29 cellular contexts compared by ENCODE assay signal in the genomic region with DNA sequence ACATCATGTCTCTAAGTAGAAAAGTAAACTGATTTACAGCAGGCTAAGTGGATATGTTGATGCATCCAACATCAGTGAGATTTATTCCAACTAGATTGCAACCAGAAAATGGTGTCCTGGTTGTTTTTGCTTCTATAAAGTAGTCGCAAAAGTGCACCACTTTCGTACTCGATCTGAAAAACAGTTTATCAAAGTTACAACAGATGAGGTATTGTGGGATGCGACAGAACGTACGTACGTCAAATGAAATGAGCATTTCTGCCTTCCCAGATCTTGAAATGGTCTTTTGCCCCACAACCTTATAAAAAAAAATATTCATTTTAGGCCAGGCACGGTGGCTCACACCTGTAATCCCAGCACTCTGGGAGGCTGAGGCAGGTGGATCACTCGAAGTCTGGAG. TPM values are rescaled to one million over a fixed set of nuclear protein-coding genes. Genes with fewer than 3 reads are reported as not detected.
DNase-seq lines count a peak whose midpoint lies in the region; ATAC-seq, FAIRE-seq and TF ChIP-seq lines count a peak whose summit lies in the region.
"Had no signal": no experiment of that assay in that cellular context is flagged by ENCODE, and none has a peak within 500 bp of the region (broad histone marks: within the 10 kb centered on the region; RNA-seq: fewer than 3 reads in every experiment).

No MANE protein-coding gene starts in this region.

- no peak for DNase-seq in activated naive CD4-positive, alpha-beta T cell treated with anti-CD3 and anti-CD28 coated beads, Interleukin-2, amount 50 U/mL, for 72 hours (ENCODE audit: low spot score in 2 of 2)
- DNase-seq in T-helper 17 cell (no peak), K562 (ENCODE audit: extremely low read depth in 1 of 4, low spot score in 3 of 4) (no peak), dedifferentiated amniotic fluid mesenchymal stem cell (ENCODE audit: extremely low spot score) (no peak)
- DNase-seq: activated CD4-positive, alpha-beta T cell treated with anti-CD3 and anti-CD28 coated beads, Interleukin-2, amount 50 U/mL, for 48 hours; islet precursor cell; NCI-H1048; NCI-H1930; NCI-H526 treated with DMSO at 0.1 percent for 48 hours; RPMI8226; stimulated activated CD4-positive, alpha-beta T cell treated with anti-CD3 and anti-CD28 coated beads, Interleukin-4, amount 100 ng/mL, for 24 hours; stimulated activated naive CD4-positive, alpha-beta T cell treated with Interleukin-2 at 50 U/mL for 16 hours; tibial artery had no signal

- POLR2A ChIA-PET in K562 (lab: Yijun Ruan, JAX), result interaction anchor here (0.8 to 3.4 kb wide), 2 partner anchors 12 to 20 kb away, joined by 3 to 13 read pairs; no protein-coding TSS in a partner anchor

- TF ChIP-seq RAD21 in K562 (CRISPR knock-in tag; conservative IDR thresholded peaks at IDR 0.05 in 1 of 2, IDR thresholded peaks at IDR 0.05 in 1 of 2), result no peak

- no peak overlapping the region for H3K9ac ChIP-seq in K562 (ENCODE audit: insufficient read depth in 1 of 2, low read depth in 2 of 2, low read length in 2 of 2)
- H3K9ac ChIP-seq: parathyroid adenoma had no signal

- no TSS peak for BruUV-seq in K562 (replicated peaks; lab: Mats Ljungman, UMichigan)

- no peaks in the 10 kb centered on the region for H3K9me3 Mint-ChIP-seq in activated naive CD4-positive, alpha-beta T cell treated with anti-CD3 and anti-CD28 coated beads, Interleukin-2, amount 50 U/mL, for 24 hours
- H3K9me3 Mint-ChIP-seq in activated naive CD4-positive, alpha-beta T cell treated with anti-CD3 and anti-CD28 coated beads, Interleukin-2, amount 50 U/mL, for 72 hours, result no peaks in the 10 kb centered on the region
- H3K9me3 Mint-ChIP-seq: dendritic cell treated with granulocyte-macrophage colony-stimulating factor and Interleukin-4, amounts not matched to agents 40 ng/mL and 50 ng/mL, for 4 days; mesothelial cell of epicardium had no signal

- FAIRE-seq in K562 (lab: Jason Lieb, UNC), result no peak
- FAIRE-seq: endothelial cell of umbilical vein had no signal

- 0 out of 2 replicates have a peak overlapping the region, but pooled peaks have one; percentile 12 for H2AFZ ChIP-seq in K562 (ENCODE audit: low read depth, low read length)
- H2AFZ ChIP-seq: parathyroid adenoma had no signal

- peaks cover under 1% of the 10 kb centered on the region for H3K36me3 Mint-ChIP-seq in activated naive CD4-positive, alpha-beta T cell treated with anti-CD3 and anti-CD28 coated beads, Interleukin-2, amount 50 U/mL, for 24 hours
- H3K36me3 Mint-ChIP-seq in activated naive CD4-positive, alpha-beta T cell treated with anti-CD3 and anti-CD28 coated beads, Interleukin-2, amount 50 U/mL, for 72 hours, result no peaks in the 10 kb centered on the region
- peaks cover 15% of the 10 kb centered on the region for H3K36me3 Mint-ChIP-seq in T-helper 17 cell (ENCODE audit: low read depth)
- H3K36me3 Mint-ChIP-seq: mesothelial cell of epicardium had no signal

- no peaks in the 10 kb centered on the region for H3K9me1 ChIP-seq in K562 (ENCODE audit: control insufficient read depth, insufficient read depth, low read length)

- no peaks in the 10 kb centered on the region for H3K27me3 Mint-ChIP-seq in activated naive CD4-positive, alpha-beta T cell treated with anti-CD3 and anti-CD28 coated beads, Interleukin-2, amount 50 U/mL, for 24 hours
- no peaks in the 10 kb centered on the region for H3K27me3 Mint-ChIP-seq in T-helper 17 cell

- no peak for TF ChIP-seq POLR2A in K562 (conservative IDR thresholded peaks at IDR 0.05)

- no peak overlapping the region for H3K4me3 ChIP-seq in K562
- H3K4me3 ChIP-seq: right atrium auricular region, tibial artery had no signal

- intact Hi-C loops in K562 (cut with micrococcal nuclease), result no loop called here

- peaks cover 15 to 41% of the 10 kb centered on the region in 2 experiments for H3K4me1 ChIP-seq in K562 (replicated peaks in 1 of 2; ENCODE audit: control insufficient read depth in 2 of 2, insufficient read depth in 2 of 2, low read length in 2 of 2)
- H3K4me1 ChIP-seq: parathyroid adenoma, right atrium auricular region had no signal

- H4K20me1 ChIP-seq in K562 (replicated peaks; ENCODE audit: control insufficient read depth, insufficient read depth, low read length), result no peaks in the 10 kb centered on the region

- no peak for ATAC-seq in activated naive CD4-positive, alpha-beta T cell treated with anti-CD3 and anti-CD28 coated beads, Interleukin-2, amount 50 U/mL, for 72 hours
- ATAC-seq in T-helper 17 cell, result no peak
- ATAC-seq in K562, result no peak
- no peak for ATAC-seq in HG03469 (IDR thresholded peaks at IDR 0.05; ENCODE audit: unreplicated experiment)
- no peak for ATAC-seq in GM21529 (IDR thresholded peaks at IDR 0.05; ENCODE audit: unreplicated experiment)
- ATAC-seq: HCT116 had no signal

- H3K27me3 ChIP-seq in K562 (ENCODE audit: control insufficient read depth in 2 of 2, insufficient read depth in 2 of 2, low read length in 2 of 2), result no peaks in the 10 kb centered on the region
- H3K27me3 ChIP-seq: right atrium auricular region had no signal

- peak overlapping the region; percentile 98 for H3K27ac Mint-ChIP-seq in activated naive CD4-positive, alpha-beta T cell treated with anti-CD3 and anti-CD28 coated beads, Interleukin-2, amount 50 U/mL, for 24 hours
- H3K27ac Mint-ChIP-seq in activated naive CD4-positive, alpha-beta T cell treated with anti-CD3 and anti-CD28 coated beads, Interleukin-2, amount 50 U/mL, for 72 hours, result peak overlapping the region in 1 of 2 donors; percentile 95
- no peak overlapping the region for H3K27ac Mint-ChIP-seq in T-helper 17 cell
- H3K27ac Mint-ChIP-seq: dendritic cell treated with granulocyte-macrophage colony-stimulating factor and Interleukin-4, amounts not matched to agents 40 ng/mL and 50 ng/mL, for 4 days; mesothelial cell of epicardium had no signal

- TF ChIP-seq EP300 in K562 (IDR thresholded peaks at IDR 0.05; ENCODE audit: low read length), result no peak

- no peak for TF ChIP-seq CTCF in K562 (IDR thresholded peaks at IDR 0.05 in 2 of 3, conservative IDR thresholded peaks at IDR 0.05 in 1 of 3; ENCODE audit: insufficient read depth in 2 of 3, low read depth in 1 of 3, low read length in 3 of 3)

- WGBS in K562 (ENCODE audit: insufficient coverage, low coverage, missing lambda C conversion rate), result 79% methylated on average over 9 of the region's 9 CpGs

- in situ Hi-C loops in K562 (cut with MboI), result no loop called here

- no peaks in the 10 kb centered on the region for H3K9me3 ChIP-seq in T-helper 17 cell (ENCODE audit: control insufficient read depth, low read length, poor library complexity, severe bottlenecking)
- H3K9me3 ChIP-seq in K562 (replicated peaks; ENCODE audit: control insufficient read depth, insufficient read depth, low read depth, low read length), result no peaks in the 10 kb centered on the region
- H3K9me3 ChIP-seq: right atrium auricular region, tibial artery had no signal

- no peaks in the 10 kb centered on the region for H3K36me3 ChIP-seq in K562 (ENCODE audit: control insufficient read depth, insufficient read depth, low read length)
- H3K36me3 ChIP-seq: right atrium auricular region, tibial artery had no signal

- H3K79me2 ChIP-seq in K562 (ENCODE audit: control insufficient read depth, insufficient read depth, low read length), result peaks cover 52% of the 10 kb centered on the region; the same call in 2 of the 3 replicates
- H3K79me2 ChIP-seq: parathyroid adenoma had no signal

- H3K4me3 Mint-ChIP-seq in activated naive CD4-positive, alpha-beta T cell treated with anti-CD3 and anti-CD28 coated beads, Interleukin-2, amount 50 U/mL, for 24 hours, result peak overlapping the region; percentile 58
- H3K4me3 Mint-ChIP-seq in T-helper 17 cell, result peak overlapping the region; percentile 88
- H3K4me3 Mint-ChIP-seq: dendritic cell treated with granulocyte-macrophage colony-stimulating factor and Interleukin-4, amounts not matched to agents 40 ng/mL and 50 ng/mL, for 4 days; mesothelial cell of epicardium had no signal

- CTCF ChIA-PET in K562 (lab: Yijun Ruan, JAX; ENCODE audit: low intra/inter-chr PET ratio), result no interaction called here

- peaks cover 94% of the 10 kb centered on the region for H3K4me1 Mint-ChIP-seq in activated naive CD4-positive, alpha-beta T cell treated with anti-CD3 and anti-CD28 coated beads, Interleukin-2, amount 50 U/mL, for 24 hours
- H3K4me1 Mint-ChIP-seq in T-helper 17 cell, result peaks cover 75% of the 10 kb centered on the region

- H3K4me2 ChIP-seq in K562 (ENCODE audit: insufficient read depth, low read length), result no peak overlapping the region

- H3K27ac ChIP-seq in K562 (ENCODE audit: extremely low read depth, low read depth, low read length), result no peak overlapping the region; the same call in 2 of the 3 replicates
- H3K27ac ChIP-seq: HL-60, parathyroid adenoma, right atrium auricular region, tibial artery, VCaP had no signal

RNA-seq across cellular contexts. Expression of a gene that starts 13.7 kb away (rescaled TPM):
- total RNA-seq in activated naive CD4-positive, alpha-beta T cell treated with anti-CD3 and anti-CD28 coated beads, Interleukin-2, amount 50 U/mL, for 72 hours, result 10 to 100 TPM; 42.4 to 54.6 TPM
- 100 to 1,000 TPM; 113 to 195 TPM for total RNA-seq in T-helper 17 cell
- total RNA-seq in K562 (2011; cell fraction: chromatin; rRNA removed; ENCODE audit: low replicate concordance), result 119 and 120 TPM in 2 replicates
- total RNA-seq in K562 (2011; cell fraction: nucleolus; rRNA removed), result 83.6 and 92.2 TPM in 2 replicates
- 114 and 167 TPM in 2 replicates for total RNA-seq in K562 (2011; cell fraction: nucleoplasm; rRNA removed)
- 67.9 and 83.1 TPM in 2 replicates for total RNA-seq in K562 (2014; rRNA removed)
- total RNA-seq in K562 (2014; rRNA removed; fragmentation: Illumina TruSeq; extraction: Trizol), result 43.0 and 46.6 TPM in 2 replicates
- total RNA-seq in K562 (2015; rRNA removed; fragmentation: Illumina TruSeq; extraction: Trizol), result 29.5 and 30.2 TPM in 2 replicates
- total RNA-seq in K562 (2021), result 62.2 and 71.4 TPM in 2 replicates
- 22.0 and 60.4 TPM in 2 replicates for polyA plus RNA-seq in K562 (2011; rRNA removed)
- polyA plus RNA-seq in K562 (2011; cell fraction: cytosol; rRNA removed), result 20.3 and 83.5 TPM in 2 replicates
- 34.5 and 117 TPM in 2 replicates for polyA plus RNA-seq in K562 (2011; cell fraction: nucleus; rRNA removed)
- 57.6 and 120 TPM in 2 replicates for polyA plus RNA-seq in K562 (2012)
- polyA plus RNA-seq in K562 (2014; fragmentation: Illumina TruSeq; extraction: Trizol), result 67.6 and 69.5 TPM in 2 replicates
- polyA plus RNA-seq in K562 (2014; fragmentation: Nextera tagmentation; extraction: Ambion mirVana), result 1 to 10 TPM; 4.8 to 8.8 TPM
- polyA plus RNA-seq in K562 (2014; rRNA removed), result 76.8 and 88.7 TPM in 2 replicates
- 22.0 and 65.1 TPM in 2 replicates for polyA minus RNA-seq in K562 (2011; rRNA and poly(A)+ RNA removed)
- 15.4 and 43.7 TPM in 2 replicates for polyA minus RNA-seq in K562 (2011; cell fraction: cytosol; rRNA and poly(A)+ RNA removed)
- polyA minus RNA-seq in K562 (2011; cell fraction: nucleus; rRNA and poly(A)+ RNA removed), result 24.7 and 46.7 TPM in 2 replicates
- total RNA-seq: endothelial cell of umbilical vein, LHCN-M2, mesothelial cell of epicardium had no signal

RNA-seq across cellular contexts. Expression of a gene that starts 21.0 kb away (rescaled TPM):
- total RNA-seq in activated naive CD4-positive, alpha-beta T cell treated with anti-CD3 and anti-CD28 coated beads, Interleukin-2, amount 50 U/mL, for 72 hours, result 1 to 10 TPM in 1 of 2 donors, under 1 TPM in 1; 0.31 to 1.5 TPM
- total RNA-seq in T-helper 17 cell (not detected), K562 (2014; rRNA removed) (0.18 and 0.29 TPM in 2 replicates), K562 (2014; rRNA removed; fragmentation: Illumina TruSeq; extraction: Trizol) (0.29 and 0.36 TPM in 2 replicates), K562 (2015; rRNA removed; fragmentation: Illumina TruSeq; extraction: Trizol) (0.43 and 0.75 TPM in 2 replicates), K562 (2021) (0.20 and 0.22 TPM in 2 replicates)
- 0.25 TPM in 1 of 2 replicates, not detected in the other for total RNA-seq in K562 (2011; cell fraction: chromatin; rRNA removed; ENCODE audit: low replicate concordance)
- not detected in 2 replicates for total RNA-seq in K562 (2011; cell fraction: nucleolus; rRNA removed)
- not detected in 2 replicates for total RNA-seq in K562 (2011; cell fraction: nucleoplasm; rRNA removed)
- polyA plus RNA-seq in K562 (2011; rRNA removed) (0.05 and 0.13 TPM in 2 replicates), K562 (2014; fragmentation: Illumina TruSeq; extraction: Trizol) (0.25 and 0.37 TPM in 2 replicates), K562 (2014; fragmentation: Nextera tagmentation; extraction: Ambion mirVana) (under 1 TPM; 0.27 to 0.35 TPM), K562 (2014; rRNA removed) (0.23 and 0.98 TPM in 2 replicates)
- polyA plus RNA-seq in K562 (2011; cell fraction: cytosol; rRNA removed), result 0.07 TPM in 1 of 2 replicates, not detected in the other
- polyA plus RNA-seq in K562 (2011; cell fraction: nucleus; rRNA removed), result not detected in 2 replicates
- polyA plus RNA-seq in K562 (2012), result 0.27 and 0.35 TPM in 2 replicates
- 0.25 TPM in 1 of 2 replicates, not detected in the other for polyA minus RNA-seq in K562 (2011; rRNA and poly(A)+ RNA removed)
- polyA minus RNA-seq in K562 (2011; cell fraction: cytosol; rRNA and poly(A)+ RNA removed), result not detected in 2 replicates
- not detected in 2 replicates for polyA minus RNA-seq in K562 (2011; cell fraction: nucleus; rRNA and poly(A)+ RNA removed)
- total RNA-seq: cardiac septum, endothelial cell of umbilical vein, G401, LHCN-M2, liver, mesothelial cell of epicardium, right atrium auricular region had no signal
- polyA plus RNA-seq: endothelial cell of umbilical vein, liver, neural cell had no signal

RNA-seq across cellular contexts. Expression of a gene that starts 45.6 kb away (rescaled TPM):
- 1 to 10 TPM; 2.4 to 2.5 TPM for total RNA-seq in activated naive CD4-positive, alpha-beta T cell treated with anti-CD3 and anti-CD28 coated beads, Interleukin-2, amount 50 U/mL, for 72 hours
- total RNA-seq in T-helper 17 cell, result 10 to 100 TPM in 1 of 2 donors, 1 to 10 TPM in 1; 7.2 to 22.5 TPM
- 16.1 and 33.1 TPM in 2 replicates for total RNA-seq in K562 (2011; cell fraction: chromatin; rRNA removed; ENCODE audit: low replicate concordance)
- 8.2 and 8.4 TPM in 2 replicates for total RNA-seq in K562 (2011; cell fraction: nucleolus; rRNA removed)
- total RNA-seq in K562 (2011; cell fraction: nucleoplasm; rRNA removed), result 15.8 and 17.9 TPM in 2 replicates
- total RNA-seq in K562 (2014; rRNA removed), result 12.0 and 14.2 TPM in 2 replicates
- 13.9 and 17.0 TPM in 2 replicates for total RNA-seq in K562 (2014; rRNA removed; fragmentation: Illumina TruSeq; extraction: Trizol)
- total RNA-seq in K562 (2015; rRNA removed; fragmentation: Illumina TruSeq; extraction: Trizol), result 5.3 and 5.6 TPM in 2 replicates
- total RNA-seq in K562 (2021), result 11.2 and 12.8 TPM in 2 replicates
- 3.2 and 10.9 TPM in 2 replicates for polyA plus RNA-seq in K562 (2011; rRNA removed)
- polyA plus RNA-seq in K562 (2011; cell fraction: cytosol; rRNA removed), result 1.0 and 1.5 TPM in 2 replicates
- polyA plus RNA-seq in K562 (2011; cell fraction: nucleus; rRNA removed), result 1.7 and 4.9 TPM in 2 replicates
- 4.9 and 8.2 TPM in 2 replicates for polyA plus RNA-seq in K562 (2012)
- polyA plus RNA-seq in K562 (2014; fragmentation: Illumina TruSeq; extraction: Trizol), result 9.4 and 11.8 TPM in 2 replicates
- polyA plus RNA-seq in K562 (2014; fragmentation: Nextera tagmentation; extraction: Ambion mirVana), result 1 to 10 TPM; 5.7 to 8.7 TPM
- 13.2 and 14.5 TPM in 2 replicates for polyA plus RNA-seq in K562 (2014; rRNA removed)
- polyA minus RNA-seq in K562 (2011; rRNA and poly(A)+ RNA removed), result 4.7 and 10.9 TPM in 2 replicates
- polyA minus RNA-seq in K562 (2011; cell fraction: cytosol; rRNA and poly(A)+ RNA removed), result 1.0 and 3.1 TPM in 2 replicates
- polyA minus RNA-seq in K562 (2011; cell fraction: nucleus; rRNA and poly(A)+ RNA removed), result 2.2 and 2.6 TPM in 2 replicates
- total RNA-seq: cardiac septum, endothelial cell of umbilical vein, G401, LHCN-M2, mesothelial cell of epicardium, right atrium auricular region had no signal
- polyA plus RNA-seq: endothelial cell of umbilical vein, liver, neural cell had no signal
